ENCODE assay signal across 8 cellular contexts in genomic region chr2:109031481-109032228, GRCh38. TPM values are rescaled to one million over a fixed set of nuclear protein-coding genes. Genes with fewer than 3 reads are reported as not detected.
DNase-seq lines count a peak whose midpoint lies in the region; ATAC-seq, FAIRE-seq and TF ChIP-seq lines count a peak whose summit lies in the region.

No MANE protein-coding gene starts in this region.

- no peak for FAIRE-seq in H54 (lab: Jason Lieb, UNC)

- H3K4me1 Mint-ChIP-seq in HFFc6 (ENCODE audit: low read depth) = peaks cover 5% of the 10 kb centered on the region; the same call in 1 of the 2 replicates
- H3K4me1 Mint-ChIP-seq in activated T-helper 2 cell treated with anti-CD3 and anti-CD28 coated beads, Interferon-gamma antibody, Interleukin-2, Interleukin-4, amounts not matched to agents 10 μg/mL and 5 μg/mL and 100 μg/mL, durations not matched to agents 14 hours and 24 hours and 36 hours (ENCODE audit: low read depth) = peaks cover 15% of the 10 kb centered on the region

- no peaks in the 10 kb centered on the region for H3K36me3 Mint-ChIP-seq in HFFc6 (ENCODE audit: low read depth)
- peaks cover 4% of the 10 kb centered on the region for H3K36me3 Mint-ChIP-seq in activated T-helper 2 cell treated with anti-CD3 and anti-CD28 coated beads, Interferon-gamma antibody, Interleukin-2, Interleukin-4, amounts not matched to agents 10 μg/mL and 5 μg/mL and 100 μg/mL, durations not matched to agents 14 hours and 24 hours and 36 hours (ENCODE audit: low read depth)

- no peak for TF ChIP-seq POLR2A in H54 (IDR thresholded peaks at IDR 0.05; ENCODE audit: low read depth, low read length)

- H3K27ac ChIP-seq in upper lobe of right lung = peak overlapping the region; percentile 60

- peak overlapping the region; percentile 53 for H3K4me3 ChIP-seq in upper lobe of right lung

- DNase-seq in ELF-1 (ENCODE audit: low read depth, low spot score) (peak; percentile 68), HFFc6 (no peak), OCI-M1 (lab: John Stamatoyannopoulos, UW) (peak; percentile 13), head of caudate nucleus (peak in 26 of 42 donors; percentile 5 to 58 (median 28)), posterior vena cava (ENCODE audit: low spot score) (peak; percentile 82), upper lobe of right lung (peak; percentile 77), H54 (ENCODE audit: insufficient read length, low spot score) (no peak)
- peak; percentile 56 for DNase-seq in activated T-helper 2 cell treated with anti-CD3 and anti-CD28 coated beads, Interferon-gamma antibody, Interleukin-2, Interleukin-4, amounts not matched to agents 10 μg/mL and 5 μg/mL and 100 μg/mL, durations not matched to agents 14 hours and 24 hours and 36 hours (ENCODE audit: low spot score)

- peak overlapping the region; percentile 53 for H3K4me3 Mint-ChIP-seq in HFFc6
- peak overlapping the region; percentile 70 for H3K4me3 Mint-ChIP-seq in activated T-helper 2 cell treated with anti-CD3 and anti-CD28 coated beads, Interferon-gamma antibody, Interleukin-2, Interleukin-4, amounts not matched to agents 10 μg/mL and 5 μg/mL and 100 μg/mL, durations not matched to agents 14 hours and 24 hours and 36 hours (ENCODE audit: low read depth)

- H3K4me1 ChIP-seq in upper lobe of right lung = peaks cover 4% of the 10 kb centered on the region

- no peaks in the 10 kb centered on the region for H3K27me3 ChIP-seq in upper lobe of right lung

- H3K9me3 Mint-ChIP-seq in HFFc6 = no peaks in the 10 kb centered on the region
- peaks cover 5% of the 10 kb centered on the region for H3K9me3 Mint-ChIP-seq in activated T-helper 2 cell treated with anti-CD3 and anti-CD28 coated beads, Interferon-gamma antibody, Interleukin-2, Interleukin-4, amounts not matched to agents 10 μg/mL and 5 μg/mL and 100 μg/mL, durations not matched to agents 14 hours and 24 hours and 36 hours

- H3K36me3 ChIP-seq in upper lobe of right lung = no peaks in the 10 kb centered on the region

- peaks cover 50% of the 10 kb centered on the region for H3K27me3 Mint-ChIP-seq in HFFc6 (ENCODE audit: insufficient read depth)
- peaks cover 1% of the 10 kb centered on the region for H3K27me3 Mint-ChIP-seq in activated T-helper 2 cell treated with anti-CD3 and anti-CD28 coated beads, Interferon-gamma antibody, Interleukin-2, Interleukin-4, amounts not matched to agents 10 μg/mL and 5 μg/mL and 100 μg/mL, durations not matched to agents 14 hours and 24 hours and 36 hours (ENCODE audit: low read depth)

- intact Hi-C loops in activated T-helper 2 cell treated with anti-CD3 and anti-CD28 coated beads, Interferon-gamma antibody, Interleukin-2, Interleukin-4, amounts not matched to agents 10 μg/mL and 5 μg/mL and 100 μg/mL, durations not matched to agents 14 hours and 24 hours and 36 hours (cut with micrococcal nuclease) = loop anchor here (2.0 kb wide), 1 partner anchor 183 kb away; no protein-coding TSS in a partner anchor
- intact Hi-C loops in head of caudate nucleus (cut with DNase I) = no loop called here
- intact Hi-C loops in posterior vena cava (cut with DNase I) = loop anchor here in 1 of 2 donors (5.0 kb wide), 1 partner anchor 671 kb away; no protein-coding TSS in a partner anchor
- intact Hi-C loops in upper lobe of right lung (cut with DNase I) = no loop called here

- no peak for TF ChIP-seq CTCF in HFFc6 (IDR thresholded peaks at IDR 0.05)
- peak; percentile 21 for TF ChIP-seq CTCF in upper lobe of right lung (IDR thresholded peaks at IDR 0.05)

- H3K27ac Mint-ChIP-seq in HFFc6 = no peak overlapping the region
- peak overlapping the region; percentile 45 for H3K27ac Mint-ChIP-seq in activated T-helper 2 cell treated with anti-CD3 and anti-CD28 coated beads, Interferon-gamma antibody, Interleukin-2, Interleukin-4, amounts not matched to agents 10 μg/mL and 5 μg/mL and 100 μg/mL, durations not matched to agents 14 hours and 24 hours and 36 hours

- peak; percentile 85 for ATAC-seq in upper lobe of right lung

- no peaks in the 10 kb centered on the region for H3K9me3 ChIP-seq in upper lobe of right lung

RNA-seq across cellular contexts. Expression of gene EDAR, which starts 42.6 kb away (rescaled TPM):
- not detected for total RNA-seq in HFFc6 (2021; fragmentation: NEBNext Ultra II Directional; extraction: Animal tissue kit (Norgen Biotek cat#: 25700))
- 0.11 TPM in 2 replicates for total RNA-seq in activated T-helper 2 cell treated with anti-CD3 and anti-CD28 coated beads, Interferon-gamma antibody, Interleukin-2, Interleukin-4, amounts not matched to agents 10 μg/mL and 5 μg/mL and 100 μg/mL, durations not matched to agents 14 hours and 24 hours and 36 hours
- total RNA-seq in posterior vena cava (not detected), upper lobe of right lung (0.20 TPM)

Comparison
In these comparisons a context has a peak if more than half of its experiments do, and no peak if none do; other contexts are left out.
1. DNase-seq: peak in ELF-1 (single experiment), OCI-M1 (single experiment), activated T-helper 2 cell treated with anti-CD3 and anti-CD28 coated beads, Interferon-gamma antibody, Interleukin-2, Interleukin-4, amounts not matched to agents 10 μg/mL and 5 μg/mL and 100 μg/mL, durations not matched to agents 14 hours and 24 hours and 36 hours (single experiment), head of caudate nucleus (26 of 42), posterior vena cava (single experiment) and upper lobe of right lung (single experiment); none in HFFc6 (single experiment) and H54 (single experiment).